ENCODE assay signal across 29 cellular contexts in genomic region chr4:71344067-71344466, GRCh38.
"Had no signal": no experiment of that assay in that cellular context is flagged by ENCODE, and none has a peak within 500 bp of the region (broad histone marks: within the 10 kb centered on the region; RNA-seq: fewer than 3 reads in every experiment).

No MANE protein-coding gene starts in this region.

- H3K4me3 ChIP-seq: pancreas, psoas muscle, right lobe of liver, sigmoid colon, smooth muscle cell, spleen, suprapubic skin, testis, tibial artery, transverse colon, upper lobe of left lung, vagina had no signal

- ATAC-seq: naive thymus-derived CD8-positive, alpha-beta T cell; natural killer cell treated with Interleukin-12 subunit alpha and Interleukin-12 subunit beta and Interleukin-15 and Interleukin-18, amount 100 ng/mL, for 72 hours; pancreas; psoas muscle; right cardiac atrium; right lobe of liver; stimulated activated memory B cell treated with anti-CD40 and anti-IgM and Interleukin-4, amounts not matched to agents 10 μg/mL and 1 μg/mL and 100 μg/mL, for 72 hours; stimulated activated naive CD8-positive, alpha-beta T cell treated with anti-CD3 and anti-CD28 coated beads, Interleukin-15, amount 100 ng/mL, for 72 hours; stimulated activated naive CD8-positive, alpha-beta T cell treated with anti-CD3 and anti-CD28 coated beads, Interleukin-15, Interleukin-2, amounts not matched to agents 100 U/mL and 50 U/mL, for 24 hours had no signal

- DNase-seq: naive thymus-derived CD8-positive, alpha-beta T cell; nephron progenitor cell; nucleus accumbens; pancreas; psoas muscle; right cardiac atrium; right lobe of liver; sigmoid colon; spleen; stimulated activated CD4-positive, alpha-beta T cell treated with anti-CD3 and anti-CD28 coated beads, Interleukin-12 subunit alpha, Interleukin-12 subunit beta, amount 100 ng/mL, for 4 hours; stimulated activated CD4-positive, alpha-beta T cell treated with anti-CD3 and anti-CD28 coated beads, Interleukin-1b, Interleukin-23, amount 100 ng/mL, for 48 hours; stimulated activated CD4-positive, alpha-beta T cell treated with anti-CD3 and anti-CD28 coated beads, Interleukin-4, amount 100 ng/mL, for 1 hour; stimulated activated CD4-positive, alpha-beta T cell treated with anti-CD3 and anti-CD28 coated beads, Interleukin-4, amount 100 ng/mL, for 4 hours; stimulated activated CD8-positive, alpha-beta memory T cell treated with anti-CD3 and anti-CD28 coated beads, Interleukin-4, amount 100 ng/mL, for 48 hours; stimulated activated naive CD4-positive, alpha-beta T cell; stimulated activated naive CD8-positive, alpha-beta T cell treated with anti-CD3 and anti-CD28 coated beads, Interleukin-15, amount 100 ng/mL, for 72 hours; stimulated activated naive CD8-positive, alpha-beta T cell treated with anti-CD3 and anti-CD28 coated beads, Interleukin-15, Interleukin-2, amounts not matched to agents 100 U/mL and 50 U/mL, for 24 hours; substantia nigra; testis; tibial artery; transverse colon; upper lobe of left lung had no signal

- H3K4me1 ChIP-seq: psoas muscle, right lobe of liver, sigmoid colon, spleen, suprapubic skin, testis, tibial artery, transverse colon, upper lobe of left lung, vagina had no signal

- H3K27me3 ChIP-seq: neutrophil, pancreas, right lobe of liver, sigmoid colon, spleen, suprapubic skin, testis, tibial artery, transverse colon, upper lobe of left lung, vagina had no signal

- H3K9me3 ChIP-seq: neutrophil, pancreas, psoas muscle, right lobe of liver, sigmoid colon, spleen, suprapubic skin, testis, tibial artery, transverse colon, upper lobe of left lung, vagina had no signal

- FAIRE-seq: pancreas, urothelium cell line had no signal

- H3K27ac ChIP-seq: neutrophil, pancreas, psoas muscle, right lobe of liver, sigmoid colon, spleen, suprapubic skin, testis, tibial artery, transverse colon, upper lobe of left lung, vagina had no signal

- H3K36me3 ChIP-seq: neutrophil, right lobe of liver, sigmoid colon, spleen, suprapubic skin, tibial artery, transverse colon, upper lobe of left lung, vagina had no signal
